1 cellular context compared by ENCODE assay signal in the genomic region with DNA sequence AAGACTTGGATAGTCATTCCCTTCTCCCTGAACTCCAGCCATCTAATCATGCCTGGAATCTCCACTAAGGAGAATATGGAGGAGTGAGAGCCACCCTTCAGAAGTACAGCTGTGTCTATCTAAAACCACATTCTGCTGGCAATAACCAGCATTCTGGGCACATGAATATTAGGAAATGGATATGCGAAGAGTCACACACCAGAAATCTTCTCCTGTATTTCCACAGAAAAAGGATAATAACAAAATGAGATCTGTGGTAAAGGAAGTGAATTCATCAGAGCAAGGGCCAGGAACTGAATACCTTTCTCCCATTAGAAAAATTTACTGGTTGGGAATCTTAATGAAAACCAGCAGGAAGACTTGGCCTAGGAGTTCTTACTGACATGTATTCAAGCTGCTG.
TF ChIP-seq lines count a peak whose summit lies in the region.

No MANE protein-coding gene starts in this region.

TF ChIP-seq in SK-N-SH, 30 proteins besides CTCF, POLR2A, EP300 and RAD21 (continued from another document):
- no peak for TF ChIP-seq FOXJ3 (CRISPR knock-in tag; IDR thresholded peaks at IDR 0.05)
- no peak for TF ChIP-seq SMC3 (IDR thresholded peaks at IDR 0.05; ENCODE audit: low read depth, low read length)
- TF ChIP-seq MEF2A (IDR thresholded peaks at IDR 0.05; ENCODE audit: borderline replicate concordance, low read depth) = no peak
- TF ChIP-seq NRF1 (IDR thresholded peaks at IDR 0.05; ENCODE audit: low read depth, low read length) = no peak
- no peak for TF ChIP-seq RCOR1 (IDR thresholded peaks at IDR 0.05; ENCODE audit: low read length)
- TF ChIP-seq, protein P1, sequence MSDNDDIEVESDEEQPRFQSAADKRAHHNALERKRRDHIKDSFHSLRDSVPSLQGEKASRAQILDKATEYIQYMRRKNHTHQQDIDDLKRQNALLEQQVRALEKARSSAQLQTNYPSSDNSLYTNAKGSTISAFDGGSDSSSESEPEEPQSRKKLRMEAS (IDR thresholded peaks at IDR 0.05; ENCODE audit: low read depth) = peak; percentile 43; the same call in 1 of the 2 replicates
- TF ChIP-seq, protein P2, sequence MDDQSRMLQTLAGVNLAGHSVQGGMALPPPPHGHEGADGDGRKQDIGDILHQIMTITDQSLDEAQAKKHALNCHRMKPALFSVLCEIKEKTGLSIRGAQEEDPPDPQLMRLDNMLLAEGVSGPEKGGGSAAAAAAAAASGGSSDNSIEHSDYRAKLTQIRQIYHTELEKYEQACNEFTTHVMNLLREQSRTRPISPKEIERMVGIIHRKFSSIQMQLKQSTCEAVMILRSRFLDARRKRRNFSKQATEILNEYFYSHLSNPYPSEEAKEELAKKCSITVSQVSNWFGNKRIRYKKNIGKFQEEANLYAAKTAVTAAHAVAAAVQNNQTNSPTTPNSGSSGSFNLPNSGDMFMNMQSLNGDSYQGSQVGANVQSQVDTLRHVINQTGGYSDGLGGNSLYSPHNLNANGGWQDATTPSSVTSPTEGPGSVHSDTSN (IDR thresholded peaks at IDR 0.05) = peak; percentile 54; the same call in 1 of the 2 replicates
- TF ChIP-seq, protein P3, sequence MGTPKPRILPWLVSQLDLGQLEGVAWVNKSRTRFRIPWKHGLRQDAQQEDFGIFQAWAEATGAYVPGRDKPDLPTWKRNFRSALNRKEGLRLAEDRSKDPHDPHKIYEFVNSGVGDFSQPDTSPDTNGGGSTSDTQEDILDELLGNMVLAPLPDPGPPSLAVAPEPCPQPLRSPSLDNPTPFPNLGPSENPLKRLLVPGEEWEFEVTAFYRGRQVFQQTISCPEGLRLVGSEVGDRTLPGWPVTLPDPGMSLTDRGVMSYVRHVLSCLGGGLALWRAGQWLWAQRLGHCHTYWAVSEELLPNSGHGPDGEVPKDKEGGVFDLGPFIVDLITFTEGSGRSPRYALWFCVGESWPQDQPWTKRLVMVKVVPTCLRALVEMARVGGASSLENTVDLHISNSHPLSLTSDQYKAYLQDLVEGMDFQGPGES (IDR thresholded peaks at IDR 0.05; ENCODE audit: low read depth, low read length) = no peak
- TF ChIP-seq JUND (IDR thresholded peaks at IDR 0.05) = peak; percentile 76
- TF ChIP-seq TCF12 (IDR thresholded peaks at IDR 0.05) = peak; percentile 92
- TF ChIP-seq FOSL2 (IDR thresholded peaks at IDR 0.05; ENCODE audit: borderline replicate concordance, low read depth) = peak; percentile 60
- no peak; the same call in 1 of the 2 replicates for TF ChIP-seq ELF1 (IDR thresholded peaks at IDR 0.05)
- TF ChIP-seq, protein P4, sequence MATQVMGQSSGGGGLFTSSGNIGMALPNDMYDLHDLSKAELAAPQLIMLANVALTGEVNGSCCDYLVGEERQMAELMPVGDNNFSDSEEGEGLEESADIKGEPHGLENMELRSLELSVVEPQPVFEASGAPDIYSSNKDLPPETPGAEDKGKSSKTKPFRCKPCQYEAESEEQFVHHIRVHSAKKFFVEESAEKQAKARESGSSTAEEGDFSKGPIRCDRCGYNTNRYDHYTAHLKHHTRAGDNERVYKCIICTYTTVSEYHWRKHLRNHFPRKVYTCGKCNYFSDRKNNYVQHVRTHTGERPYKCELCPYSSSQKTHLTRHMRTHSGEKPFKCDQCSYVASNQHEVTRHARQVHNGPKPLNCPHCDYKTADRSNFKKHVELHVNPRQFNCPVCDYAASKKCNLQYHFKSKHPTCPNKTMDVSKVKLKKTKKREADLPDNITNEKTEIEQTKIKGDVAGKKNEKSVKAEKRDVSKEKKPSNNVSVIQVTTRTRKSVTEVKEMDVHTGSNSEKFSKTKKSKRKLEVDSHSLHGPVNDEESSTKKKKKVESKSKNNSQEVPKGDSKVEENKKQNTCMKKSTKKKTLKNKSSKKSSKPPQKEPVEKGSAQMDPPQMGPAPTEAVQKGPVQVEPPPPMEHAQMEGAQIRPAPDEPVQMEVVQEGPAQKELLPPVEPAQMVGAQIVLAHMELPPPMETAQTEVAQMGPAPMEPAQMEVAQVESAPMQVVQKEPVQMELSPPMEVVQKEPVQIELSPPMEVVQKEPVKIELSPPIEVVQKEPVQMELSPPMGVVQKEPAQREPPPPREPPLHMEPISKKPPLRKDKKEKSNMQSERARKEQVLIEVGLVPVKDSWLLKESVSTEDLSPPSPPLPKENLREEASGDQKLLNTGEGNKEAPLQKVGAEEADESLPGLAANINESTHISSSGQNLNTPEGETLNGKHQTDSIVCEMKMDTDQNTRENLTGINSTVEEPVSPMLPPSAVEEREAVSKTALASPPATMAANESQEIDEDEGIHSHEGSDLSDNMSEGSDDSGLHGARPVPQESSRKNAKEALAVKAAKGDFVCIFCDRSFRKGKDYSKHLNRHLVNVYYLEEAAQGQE (IDR thresholded peaks at IDR 0.05; ENCODE audit: low read depth, low read length) = no peak
